7 cellular contexts compared by ENCODE assay signal in the genomic region with DNA sequence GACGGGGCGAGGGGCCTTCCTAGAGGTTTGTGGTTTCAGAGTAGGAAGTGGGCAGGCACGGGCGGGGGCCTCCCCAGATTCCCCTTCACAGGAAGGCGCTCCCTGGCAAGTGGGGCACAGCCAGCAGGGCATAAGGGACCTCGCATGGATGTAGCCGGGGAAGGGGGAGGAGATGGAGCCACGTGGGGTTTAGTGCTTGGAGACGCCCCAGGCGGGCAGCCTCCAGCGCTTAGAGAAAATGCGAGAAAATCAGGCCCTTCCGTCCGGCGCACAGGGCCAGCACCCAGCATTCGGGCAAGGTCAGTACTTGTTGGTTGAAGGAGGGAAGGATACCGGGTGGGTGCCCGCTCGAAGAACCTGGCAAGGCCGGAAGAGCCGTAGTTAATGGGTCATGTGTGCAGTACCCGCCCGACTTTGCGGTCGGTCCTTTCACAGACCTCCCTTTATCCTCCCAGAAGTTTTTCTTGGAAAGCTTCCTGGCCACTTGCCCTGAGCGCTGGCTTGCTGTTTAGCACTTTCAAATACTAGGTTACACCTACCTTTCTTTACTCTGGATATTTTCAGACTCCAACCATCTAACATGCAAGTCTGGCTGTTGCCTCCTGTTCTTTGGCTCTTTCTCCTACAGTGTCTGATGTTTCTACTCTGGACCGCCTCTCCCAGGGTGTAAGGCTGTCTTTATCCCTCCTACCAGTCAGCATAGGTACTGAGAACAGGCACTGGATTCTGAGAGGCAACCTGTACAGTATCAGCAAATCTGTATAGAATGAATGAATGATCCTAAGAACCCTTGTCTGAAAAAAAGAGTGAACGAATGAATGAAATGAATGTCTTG.
A peak's percentile ranks its signal among the peaks of the same experiment; 100 is the strongest.
DNase-seq lines count a peak whose midpoint lies in the region; ATAC-seq and TF ChIP-seq lines count a peak whose summit lies in the region.

No MANE protein-coding gene starts in this region.

- no peaks in the 10 kb centered on the region for H3K9me2 ChIP-seq in HCT116 (ENCODE audit: insufficient read depth)

- H3K27ac ChIP-seq in HCT116 (ENCODE audit: low read depth, low read length) (peak overlapping the region; percentile 44), SJSA1 (no peak overlapping the region), sigmoid colon (no peak overlapping the region)

- no peak for TF ChIP-seq EP300 in sigmoid colon (IDR thresholded peaks at IDR 0.05)

- no TSS peak for BruUV-seq in HCT116 (replicated peaks; lab: Mats Ljungman, UMichigan)

- H3K9me3 ChIP-seq in HCT116 (ENCODE audit: control insufficient read depth in 1 of 2, insufficient read depth in 1 of 2, low read depth in 1 of 2, low read length in 2 of 2) (no peaks in the 10 kb centered on the region), SJSA1 (replicated peaks) (no peaks in the 10 kb centered on the region; the same call in 1 of the 2 replicates), sigmoid colon (no peaks in the 10 kb centered on the region)

- POLR2A ChIA-PET in HCT116 (lab: Charles Lee): no interaction called here

- H3K9ac ChIP-seq in HCT116 (ENCODE audit: low read length): peak overlapping the region; percentile 68

- peak overlapping the region; percentile 92 for H3K4me2 ChIP-seq in HCT116 (ENCODE audit: low read length)

- H3K4me3 ChIP-seq in HCT116 (replicated peaks in 1 of 2; ENCODE audit: low read depth in 1 of 2, low read length in 2 of 2) (peak overlapping the region; percentile 59 to 65), SJSA1 (peak overlapping the region; percentile 10; the same call in 1 of the 2 replicates), sigmoid colon (peak overlapping the region; percentile 19 to 53 (median 46))

- H2AFZ ChIP-seq in HCT116 (ENCODE audit: low read depth, low read length, poor library complexity, severe bottlenecking): peak overlapping the region; percentile 62

- DNase-seq in HCT116 (ENCODE audit: low read depth, low spot score) (peak; percentile 29), SJSA1 (ENCODE audit: low read depth in 1 of 2, low spot score in 2 of 2) (peak in 1 of 2 experiments; percentile 17), left cardiac atrium (peak; percentile 58), sigmoid colon (peak; percentile 68), HPDE6-E6E7 (ENCODE audit: extremely low spot score) (no peak)

- WGBS in sigmoid colon, 2 donors: 8 to 35% methylated on average over 28 of the region's 28 CpGs

- H3K36me3 ChIP-seq in HCT116 (ENCODE audit: control insufficient read depth in 1 of 2, insufficient read depth in 2 of 2, low read length in 2 of 2) (no peaks in the 10 kb centered on the region), SJSA1 (no peaks in the 10 kb centered on the region), sigmoid colon (no peaks in the 10 kb centered on the region)

- TF ChIP-seq POLR2A in HCT116 (IDR thresholded peaks at IDR 0.05; ENCODE audit: borderline replicate concordance, extremely low read depth, insufficient read depth, insufficient read length) (no peak), sigmoid colon (IDR thresholded peaks at IDR 0.05) (no peak)

- intact Hi-C loops in HCT116 (cut with micrococcal nuclease) (no loop called here), left cardiac atrium (cut with DNase I) (no loop called here), sigmoid colon (cut with DNase I) (no loop called here)

- H3K4me1 ChIP-seq in HCT116 (ENCODE audit: control insufficient read depth in 1 of 2, insufficient read depth in 2 of 2, low read length in 2 of 2) (peaks cover 20 to 27% of the 10 kb centered on the region in 2 experiments), SJSA1 (replicated peaks) (peaks cover 14% of the 10 kb centered on the region), sigmoid colon (peaks cover 0 to 16% (median 13%) of the 10 kb centered on the region in 4 donors)

- CTCF ChIA-PET in HCT116 (lab: Charles Lee): interaction anchor here (1.1 to 1.9 kb wide), 2 partner anchors 15 to 183 kb away, joined by 3 to 10 read pairs; no protein-coding TSS in a partner anchor

- no peaks in the 10 kb centered on the region for H3K79me2 ChIP-seq in HCT116 (ENCODE audit: insufficient read depth, low read length)

- ATAC-seq in HCT116 (peak; percentile 74), left cardiac atrium (peak; percentile 40 to 52), HG03108 (IDR thresholded peaks at IDR 0.05; ENCODE audit: unreplicated experiment) (no peak), HG02970 (IDR thresholded peaks at IDR 0.05; ENCODE audit: low FRiP score, unreplicated experiment) (no peak)

- H4K20me1 ChIP-seq in HCT116 (ENCODE audit: insufficient read depth): no peaks in the 10 kb centered on the region

- no peak for TF ChIP-seq RAD21 in HCT116 (IDR thresholded peaks at IDR 0.05; ENCODE audit: low read depth)

- RAD21 ChIA-PET in HCT116 (lab: Charles Lee; ENCODE audit: low non-redundant PET in 1 of 2, low total read pairs in 2 of 2, uncharacterized antibody in 2 of 2, unreplicated experiment in 2 of 2): no interaction called here

- TF ChIP-seq CTCF in HCT116 (IDR thresholded peaks at IDR 0.05 in 2 of 3, conservative IDR thresholded peaks at IDR 0.05 in 1 of 3; ENCODE audit: borderline replicate concordance in 1 of 3, insufficient read depth in 1 of 3, low read depth in 2 of 3, low read length in 2 of 3) (no peak), sigmoid colon (IDR thresholded peaks at IDR 0.05) (no peak)

- H3K27me3 ChIP-seq in HCT116 (ENCODE audit: insufficient read depth, low read length) (no peaks in the 10 kb centered on the region), SJSA1 (replicated peaks) (peaks cover 73% of the 10 kb centered on the region), sigmoid colon (peaks cover 0 to 76% (median 30%) of the 10 kb centered on the region in 3 donors)

TF ChIP-seq in HCT116, 20 proteins besides CTCF, POLR2A, EP300 and RAD21 (continues in another document):
- TF ChIP-seq, protein P1, sequence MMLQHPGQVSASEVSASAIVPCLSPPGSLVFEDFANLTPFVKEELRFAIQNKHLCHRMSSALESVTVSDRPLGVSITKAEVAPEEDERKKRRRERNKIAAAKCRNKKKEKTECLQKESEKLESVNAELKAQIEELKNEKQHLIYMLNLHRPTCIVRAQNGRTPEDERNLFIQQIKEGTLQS (IDR thresholded peaks at IDR 0.05): no peak
- TF ChIP-seq SP1 (IDR thresholded peaks at IDR 0.05; ENCODE audit: low read depth): no peak
- peak; percentile 19; the same call in 1 of the 2 replicates for TF ChIP-seq ZFX (IDR thresholded peaks at IDR 0.05)
- TF ChIP-seq CEBPB (IDR thresholded peaks at IDR 0.05; ENCODE audit: low read depth): no peak
- TF ChIP-seq POLR2AphosphoS5 (IDR thresholded peaks at IDR 0.05; ENCODE audit: low read depth, low read length): no peak
- no peak for TF ChIP-seq CBX3 (IDR thresholded peaks at IDR 0.05; ENCODE audit: low read depth)
- no peak for TF ChIP-seq SIN3A (IDR thresholded peaks at IDR 0.05; ENCODE audit: low read depth)
- TF ChIP-seq, protein P2, sequence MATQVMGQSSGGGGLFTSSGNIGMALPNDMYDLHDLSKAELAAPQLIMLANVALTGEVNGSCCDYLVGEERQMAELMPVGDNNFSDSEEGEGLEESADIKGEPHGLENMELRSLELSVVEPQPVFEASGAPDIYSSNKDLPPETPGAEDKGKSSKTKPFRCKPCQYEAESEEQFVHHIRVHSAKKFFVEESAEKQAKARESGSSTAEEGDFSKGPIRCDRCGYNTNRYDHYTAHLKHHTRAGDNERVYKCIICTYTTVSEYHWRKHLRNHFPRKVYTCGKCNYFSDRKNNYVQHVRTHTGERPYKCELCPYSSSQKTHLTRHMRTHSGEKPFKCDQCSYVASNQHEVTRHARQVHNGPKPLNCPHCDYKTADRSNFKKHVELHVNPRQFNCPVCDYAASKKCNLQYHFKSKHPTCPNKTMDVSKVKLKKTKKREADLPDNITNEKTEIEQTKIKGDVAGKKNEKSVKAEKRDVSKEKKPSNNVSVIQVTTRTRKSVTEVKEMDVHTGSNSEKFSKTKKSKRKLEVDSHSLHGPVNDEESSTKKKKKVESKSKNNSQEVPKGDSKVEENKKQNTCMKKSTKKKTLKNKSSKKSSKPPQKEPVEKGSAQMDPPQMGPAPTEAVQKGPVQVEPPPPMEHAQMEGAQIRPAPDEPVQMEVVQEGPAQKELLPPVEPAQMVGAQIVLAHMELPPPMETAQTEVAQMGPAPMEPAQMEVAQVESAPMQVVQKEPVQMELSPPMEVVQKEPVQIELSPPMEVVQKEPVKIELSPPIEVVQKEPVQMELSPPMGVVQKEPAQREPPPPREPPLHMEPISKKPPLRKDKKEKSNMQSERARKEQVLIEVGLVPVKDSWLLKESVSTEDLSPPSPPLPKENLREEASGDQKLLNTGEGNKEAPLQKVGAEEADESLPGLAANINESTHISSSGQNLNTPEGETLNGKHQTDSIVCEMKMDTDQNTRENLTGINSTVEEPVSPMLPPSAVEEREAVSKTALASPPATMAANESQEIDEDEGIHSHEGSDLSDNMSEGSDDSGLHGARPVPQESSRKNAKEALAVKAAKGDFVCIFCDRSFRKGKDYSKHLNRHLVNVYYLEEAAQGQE (IDR thresholded peaks at IDR 0.05; ENCODE audit: low read depth): no peak
- TF ChIP-seq ZNF274 (IDR thresholded peaks at IDR 0.05; ENCODE audit: low read depth, low read length): no peak
- no peak for TF ChIP-seq EZH2phosphoT487 (IDR thresholded peaks at IDR 0.05; ENCODE audit: borderline replicate concordance)
- no peak for TF ChIP-seq YY1 (IDR thresholded peaks at IDR 0.05; ENCODE audit: extremely low read depth, insufficient replicate concordance, low read depth, low read length)
- no peak for TF ChIP-seq FOSL1 (IDR thresholded peaks at IDR 0.05; ENCODE audit: low read depth)
- TF ChIP-seq, protein P3, sequence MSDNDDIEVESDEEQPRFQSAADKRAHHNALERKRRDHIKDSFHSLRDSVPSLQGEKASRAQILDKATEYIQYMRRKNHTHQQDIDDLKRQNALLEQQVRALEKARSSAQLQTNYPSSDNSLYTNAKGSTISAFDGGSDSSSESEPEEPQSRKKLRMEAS (IDR thresholded peaks at IDR 0.05): peak; percentile 74; the same call in 1 of the 2 replicates
- TF ChIP-seq EZH2 (IDR thresholded peaks at IDR 0.05): no peak
- no peak for TF ChIP-seq SRF (IDR thresholded peaks at IDR 0.05; ENCODE audit: low read depth)
- TF ChIP-seq TCF7L2 (IDR thresholded peaks at IDR 0.05; ENCODE audit: borderline replicate concordance, extremely low read depth, insufficient read depth, insufficient read length): peak; percentile 17
- TF ChIP-seq ELF1 (IDR thresholded peaks at IDR 0.05; ENCODE audit: borderline replicate concordance, low read depth): no peak
- no peak for TF ChIP-seq JUND (IDR thresholded peaks at IDR 0.05)

Comparison
In these comparisons a context has a peak if more than half of its experiments do, and no peak if none do; other contexts are left out.
1. ATAC-seq: peak in HCT116 (single experiment) and left cardiac atrium (2 of 2); none in HG03108 (single experiment) and HG02970 (single experiment).
2. H3K4me3 ChIP-seq: peak in every context shown above with its lines; median percentile 62 in HCT116; 46 in sigmoid colon; 10 in SJSA1.